In genomic region chr2:229725716-229726346, GRCh38 we compare ENCODE assay signal across 12 cellular contexts. TPM values are rescaled to one million over a fixed set of nuclear protein-coding genes. Genes with fewer than 3 reads are reported as not detected.
DNase-seq lines count a peak whose midpoint lies in the region; ATAC-seq and TF ChIP-seq lines count a peak whose summit lies in the region.
"Had no signal": no experiment of that assay in that cellular context is flagged by ENCODE, and none has a peak within 500 bp of the region (broad histone marks: within the 10 kb centered on the region; RNA-seq: fewer than 3 reads in every experiment).

No MANE protein-coding gene starts in this region.

- H3K27me3 Mint-ChIP-seq in mesothelial cell of epicardium (ENCODE audit: low read depth), result peaks cover 20% of the 10 kb centered on the region

- no peaks in the 10 kb centered on the region for H3K36me3 Mint-ChIP-seq in mesothelial cell of epicardium
- H3K36me3 Mint-ChIP-seq: CD8-positive, alpha-beta memory T cell; naive B cell had no signal

- no peak overlapping the region for H3K27ac Mint-ChIP-seq in mesothelial cell of epicardium
- H3K27ac Mint-ChIP-seq: activated T-cell treated with anti-CD3 and anti-CD28 coated beads, Interleukin-2, amount 50 U/mL, for 24 hours; CD8-positive, alpha-beta memory T cell; naive B cell had no signal

- TF ChIP-seq CTCF in HEK293 (tag by site-specific recombination; IDR thresholded peaks at IDR 0.05) (no peak), fibroblast of the aortic adventitia (IDR thresholded peaks at IDR 0.05; ENCODE audit: insufficient read depth, low read length) (no peak), mesothelial cell of epicardium (IDR thresholded peaks at IDR 0.05; ENCODE audit: unreplicated experiment) (no peak)

- no peaks in the 10 kb centered on the region for H3K9me3 Mint-ChIP-seq in mesothelial cell of epicardium
- H3K9me3 Mint-ChIP-seq: activated T-cell treated with anti-CD3 and anti-CD28 coated beads, Interleukin-2, amount 50 U/mL, for 24 hours; CD8-positive, alpha-beta memory T cell had no signal

- no peak overlapping the region for H3K4me3 Mint-ChIP-seq in mesothelial cell of epicardium
- H3K4me3 Mint-ChIP-seq: activated T-cell treated with anti-CD3 and anti-CD28 coated beads, Interleukin-2, amount 50 U/mL, for 24 hours; CD8-positive, alpha-beta memory T cell; naive B cell had no signal

- POLR2A ChIA-PET in HEK293 (lab: Yijun Ruan, JAX), result no interaction called here

- H3K4me1 ChIP-seq in HEK293 (ENCODE audit: control insufficient read depth, insufficient read depth, low read length), result no peaks in the 10 kb centered on the region; the same call in 1 of the 2 replicates

- H3K27ac ChIP-seq in HEK293 (ENCODE audit: extremely low read depth, low read depth, low read length), result no peak overlapping the region

- peak; percentile 32 for DNase-seq in AG08395 (ENCODE audit: low spot score)
- peak; percentile 93 for DNase-seq in SHP77 treated with DMSO at 0.1 percent for 48 hours (lab: John Stamatoyannopoulos, UW)
- peak; percentile 65 for DNase-seq in fibroblast of the aortic adventitia (ENCODE audit: low read depth)
- DNase-seq in mesothelial cell of epicardium (ENCODE audit: low spot score in 2 of 2, unreplicated experiment in 2 of 2), result no peak
- no peak for DNase-seq in COR-L47 (lab: John Stamatoyannopoulos, UW)
- DNase-seq in stimulated activated CD4-positive, alpha-beta T cell treated with anti-CD3 and anti-CD28 coated beads, Interleukin-4, amount 100 ng/mL, for 24 hours, result no peak
- DNase-seq: activated T-cell treated with anti-CD3 and anti-CD28 coated beads, Interleukin-2, amount 50 U/mL, for 24 hours; CD8-positive, alpha-beta memory T cell; cortex of kidney; naive B cell had no signal

- ATAC-seq in GM18909 (IDR thresholded peaks at IDR 0.05; ENCODE audit: poor library complexity, unreplicated experiment), result no peak

- CTCF ChIA-PET in HEK293 (lab: Yijun Ruan, JAX), result interaction anchor here (0.6 to 1.0 kb wide), 4 partner anchors 9 to 295 kb away, joined by 3 read pairs; no protein-coding TSS in a partner anchor

- H3K4me1 Mint-ChIP-seq in mesothelial cell of epicardium, result no peaks in the 10 kb centered on the region
- H3K4me1 Mint-ChIP-seq: CD8-positive, alpha-beta memory T cell; naive B cell had no signal

- H3K4me3 ChIP-seq in HEK293 (ENCODE audit: low read depth, low read length) (no peak overlapping the region), fibroblast of the aortic adventitia (ENCODE audit: low read depth, low read length) (no peak overlapping the region)

- H3K9me3 ChIP-seq in HEK293 (ENCODE audit: control insufficient read depth, insufficient read depth, low read depth, low read length), result no peaks in the 10 kb centered on the region

- no peaks in the 10 kb centered on the region for H3K36me3 ChIP-seq in HEK293 (ENCODE audit: control insufficient read depth in 2 of 2, insufficient read depth in 1 of 2, low read length in 2 of 2)

TF ChIP-seq in HEK293, 187 proteins besides CTCF, POLR2A, EP300 and RAD21:
- TF ChIP-seq ZNF274 (IDR thresholded peaks at IDR 0.05; ENCODE audit: low read length), result no peak
- no peak for TF ChIP-seq ZNF274 (tag by site-specific recombination; IDR thresholded peaks at IDR 0.05; ENCODE audit: borderline replicate concordance)
- no peak for TF ChIP-seq ZNF146 (tag by site-specific recombination; IDR thresholded peaks at IDR 0.05)
- no peak for TF ChIP-seq ZFP3 (tag by site-specific recombination; IDR thresholded peaks at IDR 0.05; ENCODE audit: low read depth)
- peak; percentile 82 for TF ChIP-seq ZNF629 (tag by site-specific recombination; IDR thresholded peaks at IDR 0.05)
- no peak for TF ChIP-seq ZNF184 (tag by site-specific recombination; IDR thresholded peaks at IDR 0.05)
- no peak for TF ChIP-seq ZBTB6 (tag by site-specific recombination; IDR thresholded peaks at IDR 0.05)
- no peak for TF ChIP-seq SP7 (tag by site-specific recombination; IDR thresholded peaks at IDR 0.05)
- no peak for TF ChIP-seq ZNF610 (tag by site-specific recombination; IDR thresholded peaks at IDR 0.05; ENCODE audit: borderline replicate concordance)
- peak; percentile 58; the same call in 1 of the 2 replicates for TF ChIP-seq ZBTB21 (tag by site-specific recombination; IDR thresholded peaks at IDR 0.05)
- TF ChIP-seq ZBTB20 (tag by site-specific recombination; IDR thresholded peaks at IDR 0.05), result no peak
- no peak for TF ChIP-seq ZNF585B (tag by site-specific recombination; IDR thresholded peaks at IDR 0.05)
- TF ChIP-seq ZNF398 (tag by site-specific recombination; IDR thresholded peaks at IDR 0.05), result no peak
- TF ChIP-seq PRDM4 (tag by site-specific recombination; IDR thresholded peaks at IDR 0.05), result no peak
- TF ChIP-seq ZNF121 (tag by site-specific recombination; IDR thresholded peaks at IDR 0.05), result no peak
- peak; percentile 57; the same call in 1 of the 2 replicates for TF ChIP-seq ZFP69B (tag by site-specific recombination; IDR thresholded peaks at IDR 0.05)
- TF ChIP-seq ZNF112 (tag by site-specific recombination; IDR thresholded peaks at IDR 0.05), result no peak
- no peak for TF ChIP-seq ZNF558 (tag by site-specific recombination; IDR thresholded peaks at IDR 0.05)
- TF ChIP-seq ZNF624 (tag by site-specific recombination; IDR thresholded peaks at IDR 0.05), result no peak
- TF ChIP-seq ZNF692 (tag by site-specific recombination; IDR thresholded peaks at IDR 0.05), result peak; percentile 58
- TF ChIP-seq ZNF2 (tag by site-specific recombination; IDR thresholded peaks at IDR 0.05), result no peak
- no peak for TF ChIP-seq ZNF747 (tag by site-specific recombination; IDR thresholded peaks at IDR 0.05)
- TF ChIP-seq ZNF654 (tag by site-specific recombination; IDR thresholded peaks at IDR 0.05; ENCODE audit: low read depth), result no peak
- no peak for TF ChIP-seq ZNF843 (tag by site-specific recombination; IDR thresholded peaks at IDR 0.05)
TF ChIP-seq in HEK293: peak in this region for 4.

RNA-seq across cellular contexts. Expression of gene DNER, which starts 11.5 kb away (rescaled TPM):
- 0.72 TPM in 1 of 2 replicates, not detected in the other for total RNA-seq in fibroblast of the aortic adventitia (ENCODE audit: low replicate concordance)
- not detected in 3 replicates for total RNA-seq in mesothelial cell of epicardium
- total RNA-seq: CD8-positive, alpha-beta memory T cell had no signal

Comparison
In these comparisons a context has a peak if more than half of its experiments do, and no peak if none do; other contexts are left out.
1. DNase-seq: peak in AG08395 (single experiment), SHP77 treated with DMSO at 0.1 percent for 48 hours (single experiment) and fibroblast of the aortic adventitia (single experiment); none in mesothelial cell of epicardium (0 of 2), COR-L47 (single experiment) and stimulated activated CD4-positive, alpha-beta T cell treated with anti-CD3 and anti-CD28 coated beads, Interleukin-4, amount 100 ng/mL, for 24 hours (single experiment).